15 cellular contexts compared by ENCODE assay signal in the genomic region with DNA sequence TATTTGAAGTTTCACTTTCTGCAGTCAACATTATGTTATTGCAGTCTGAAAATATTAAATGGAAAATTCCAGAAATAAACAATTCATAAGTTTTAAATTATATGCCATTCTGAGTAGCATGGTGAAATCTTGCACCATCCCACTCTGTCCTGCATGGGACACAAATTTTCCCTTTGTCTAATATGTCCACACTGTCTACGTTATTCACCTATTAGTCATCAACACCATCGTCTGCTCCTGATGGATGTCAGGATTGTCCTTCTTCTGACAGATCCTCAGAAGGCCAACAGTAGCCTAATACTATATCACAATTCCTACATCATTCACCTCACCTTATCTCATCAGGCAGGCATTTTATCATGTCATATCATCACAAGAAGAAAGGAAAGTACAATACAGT.
"Had no signal": no experiment of that assay in that cellular context is flagged by ENCODE, and none has a peak within 500 bp of the region (broad histone marks: within the 10 kb centered on the region; RNA-seq: fewer than 3 reads in every experiment).

No MANE protein-coding gene starts in this region.

- H3K27ac ChIP-seq: brain microvascular endothelial cell, gastroesophageal sphincter, testis, upper lobe of right lung, WERI-Rb-1 had no signal

- H3K4me1 ChIP-seq: gastroesophageal sphincter, testis, upper lobe of right lung had no signal

- H3K36me3 ChIP-seq: brain microvascular endothelial cell, gastroesophageal sphincter, upper lobe of right lung, WERI-Rb-1 had no signal

- H3K4me3 ChIP-seq: gastroesophageal sphincter, testis, upper lobe of right lung had no signal

- H3K27me3 ChIP-seq: brain microvascular endothelial cell, gastroesophageal sphincter, testis, upper lobe of right lung had no signal

- DNase-seq: activated CD4-positive, alpha-beta T cell treated with anti-CD3 and anti-CD28 coated beads for 48 hours; activated CD8-positive, alpha-beta memory T cell treated with anti-CD3 and anti-CD28 coated beads for 24 hours; activated naive CD4-positive, alpha-beta T cell treated with anti-CD3 and anti-CD28 coated beads, Interleukin-2, amount 10 ng/mL, durations not matched to agents 7 days and 5 days; amniotic stem cell; brain microvascular endothelial cell; hippocampal formation; stimulated activated CD4-positive, alpha-beta T cell treated with anti-CD3 and anti-CD28 coated beads, Interleukin-4, amount 100 ng/mL, for 1 hour; stimulated activated CD8-positive, alpha-beta memory T cell treated with anti-CD3 and anti-CD28 coated beads, Interleukin-4, amount 100 ng/mL, for 48 hours; stimulated activated naive CD8-positive, alpha-beta T cell treated with anti-CD3 and anti-CD28 coated beads, Interleukin-15, Interleukin-2, amounts not matched to agents 100 U/mL and 50 U/mL, for 24 hours; T-helper 9 cell; testis; upper lobe of right lung; WERI-Rb-1 had no signal

- ATAC-seq: activated T-helper 17 cell treated with anti-CD3 and anti-CD28 coated beads, Interleukin-2, amount 50 U/mL, for 72 hours; gastroesophageal sphincter; stimulated activated naive CD8-positive, alpha-beta T cell treated with anti-CD3 and anti-CD28 coated beads, Interleukin-15, Interleukin-2, amounts not matched to agents 100 U/mL and 50 U/mL, for 24 hours; upper lobe of right lung had no signal

- H3K9me3 ChIP-seq: gastroesophageal sphincter, testis, upper lobe of right lung had no signal
